21 cellular contexts compared by ENCODE assay signal in the genomic region with DNA sequence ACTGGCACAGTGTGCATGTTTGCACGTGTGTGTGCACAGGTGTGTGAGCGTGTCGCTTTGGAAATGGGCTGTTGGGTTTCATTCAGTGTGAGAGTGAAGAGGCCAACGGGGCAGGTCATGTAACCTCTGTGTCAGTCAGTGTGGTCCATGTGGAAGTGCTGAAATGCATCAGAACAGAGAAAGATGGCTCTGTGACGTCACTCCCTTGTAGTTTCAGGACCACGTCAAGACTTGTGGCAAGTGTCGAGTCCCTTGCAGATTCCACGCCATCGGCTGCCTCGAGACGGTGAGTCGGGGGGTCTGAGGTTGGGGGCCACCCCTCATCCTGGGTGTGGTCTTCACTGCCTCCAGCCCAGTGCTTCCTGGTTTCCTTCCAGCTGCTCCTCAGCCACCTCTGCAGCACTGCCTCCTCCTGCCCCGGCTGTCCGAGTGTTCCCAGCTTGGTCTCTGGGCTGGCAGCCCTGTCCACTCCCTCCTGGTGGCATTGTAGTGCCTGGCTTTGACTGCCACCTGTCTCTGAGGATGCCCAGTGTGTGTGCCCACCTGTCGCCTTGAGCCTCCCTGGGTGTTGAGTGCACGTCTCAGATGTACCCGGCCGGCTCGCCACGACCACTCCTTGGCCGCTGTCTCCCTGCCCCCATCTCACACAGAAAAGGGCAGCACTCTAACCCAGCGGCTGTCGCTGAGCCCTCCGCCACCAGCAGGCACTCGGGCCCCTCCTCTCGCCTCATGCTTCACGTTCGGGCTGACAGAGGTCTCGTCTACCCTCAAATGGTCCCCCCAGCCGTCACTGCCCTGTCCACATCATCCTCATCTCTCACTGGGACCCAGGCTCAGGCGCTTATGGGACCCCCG. TPM values are rescaled to one million over a fixed set of nuclear protein-coding genes. Genes with fewer than 3 reads are reported as not detected.
A peak's percentile ranks its signal among the peaks of the same experiment; 100 is the strongest.
DNase-seq lines count a peak whose midpoint lies in the region; ATAC-seq, FAIRE-seq and TF ChIP-seq lines count a peak whose summit lies in the region.
"Had no signal": no experiment of that assay in that cellular context is flagged by ENCODE, and none has a peak within 500 bp of the region (broad histone marks: within the 10 kb centered on the region; RNA-seq: fewer than 3 reads in every experiment).

No MANE protein-coding gene starts in this region.

- no peak for FAIRE-seq in A549 (lab: Jason Lieb, UNC)

- POLR2A ChIA-PET in A549 (lab: Yijun Ruan, JAX), result no interaction called here
- POLR2A ChIA-PET in HEK293 (lab: Yijun Ruan, JAX), result interaction anchor here (0.7 kb wide), 1 partner anchor 35 kb away, joined by 3 read pairs; no protein-coding TSS in a partner anchor

- ATAC-seq in A549 (peak; percentile 9 to 18; a peak in 2 of 6 replicates), left colon (peak; percentile 20)
- ATAC-seq: CD8-positive, alpha-beta T cell had no signal

- no peaks in the 10 kb centered on the region for H3K27me3 ChIP-seq in breast epithelium
- H3K27me3 ChIP-seq: upper lobe of left lung had no signal

- TF ChIP-seq EP300 in A549 (IDR thresholded peaks at IDR 0.05), result no peak

- H3K4me1 ChIP-seq in A549 (peaks cover 7% of the 10 kb centered on the region; the same call in 1 of the 3 replicates), HEK293 (ENCODE audit: control insufficient read depth, insufficient read depth, low read length) (no peaks in the 10 kb centered on the region), breast epithelium (no peaks in the 10 kb centered on the region)
- H3K4me1 ChIP-seq: upper lobe of left lung had no signal

- no peak overlapping the region for H3K27ac ChIP-seq in A549
- H3K27ac ChIP-seq in HEK293 (ENCODE audit: extremely low read depth, low read depth, low read length), result no peak overlapping the region
- no peak overlapping the region for H3K27ac ChIP-seq in breast epithelium
- H3K27ac ChIP-seq: upper lobe of left lung had no signal

- no peak overlapping the region for H3K4me2 ChIP-seq in A549

- H3K4me3 ChIP-seq in A549 (no peak overlapping the region), HEK293 (ENCODE audit: low read depth, low read length) (no peak overlapping the region), breast epithelium (no peak overlapping the region)
- H3K4me3 ChIP-seq: upper lobe of left lung had no signal

- TF ChIP-seq CTCF in A549 (IDR thresholded peaks at IDR 0.05) (no peak), HEK293 (tag by site-specific recombination; IDR thresholded peaks at IDR 0.05) (no peak), breast epithelium (IDR thresholded peaks at IDR 0.05) (no peak)

- H3K9me3 ChIP-seq in A549 (no peaks in the 10 kb centered on the region), HEK293 (ENCODE audit: control insufficient read depth, insufficient read depth, low read depth, low read length) (no peaks in the 10 kb centered on the region), breast epithelium (no peaks in the 10 kb centered on the region)
- H3K9me3 ChIP-seq: upper lobe of left lung had no signal

- intact Hi-C loops in left colon (cut with DNase I, micrococcal nuclease) (no loop called here), breast epithelium (cut with DNase I; ENCODE audit: low total_unique reads) (no loop called here)

- in situ Hi-C loops in KBM-7 (cut with MboI; ENCODE audit: low pct_unique_long_range_greater_than_20kb, low sequenced_read_pairs), result no loop called here

- WGBS in A549 (ENCODE audit: missing lambda C conversion rate), result 93% methylated on average over 32 of the region's 32 CpGs

- CTCF ChIA-PET in A549 (lab: Yijun Ruan, JAX), result interaction anchor here (0.5 to 1.2 kb wide), 4 partner anchors 9 to 187 kb away, joined by 3 to 4 read pairs (median 4); no protein-coding TSS in a partner anchor
- CTCF ChIA-PET in HEK293 (lab: Yijun Ruan, JAX), result interaction anchor here (0.5 to 1.4 kb wide), 2 partner anchors 32 to 68 kb away, joined by 3 read pairs; no protein-coding TSS in a partner anchor

- TF ChIP-seq POLR2A in A549 (IDR thresholded peaks at IDR 0.05; ENCODE audit: low read length), result no peak
- TF ChIP-seq POLR2A in breast epithelium (IDR thresholded peaks at IDR 0.05), result no peak

- no peak for TF ChIP-seq RAD21 in A549 (conservative IDR thresholded peaks at IDR 0.05 in 1 of 2, IDR thresholded peaks at IDR 0.05 in 1 of 2)

- H3K36me3 ChIP-seq in HEK293 (ENCODE audit: control insufficient read depth in 2 of 2, insufficient read depth in 1 of 2, low read length in 2 of 2), result peaks cover 9 to 69% of the 10 kb centered on the region in 2 experiments; a peak in 2 of 3 replicates
- no peaks in the 10 kb centered on the region for H3K36me3 ChIP-seq in breast epithelium

- DNase-seq in A549 (ENCODE audit: low read depth in 1 of 2, low spot score in 1 of 2) (no peak), left colon (no peak), NAMALWA (ENCODE audit: low spot score) (no peak), KBM-7 (no peak), breast epithelium (ENCODE audit: low spot score in 2 of 2) (no peak)
- DNase-seq: activated CD4-positive, CD25-positive, alpha-beta regulatory T cell; activated naive CD4-positive, alpha-beta T cell; amygdala; CD8-positive, alpha-beta T cell; erythroblast; foreskin melanocyte; GF-D8; hippocampal formation; IMR-90; NCI-H1417 treated with DMSO at 0.1 percent for 48 hours; NCI-H524; stimulated activated CD4-positive, alpha-beta T cell treated with anti-CD3 and anti-CD28 coated beads, Interleukin-4, amount 100 ng/mL, for 4 hours; T1000 had no signal

TF ChIP-seq in A549, 52 proteins besides CTCF, POLR2A, EP300 and RAD21 (continues in another document):
- no peak for TF ChIP-seq RCOR1 (IDR thresholded peaks at IDR 0.05; ENCODE audit: low read depth, low read length)
- no peak for TF ChIP-seq MYC (IDR thresholded peaks at IDR 0.05; ENCODE audit: borderline replicate concordance, low read length)
- TF ChIP-seq ZSCAN20 (CRISPR knock-in tag; IDR thresholded peaks at IDR 0.05), result no peak
- no peak for TF ChIP-seq ZFP36 (IDR thresholded peaks at IDR 0.05; ENCODE audit: borderline replicate concordance, partially characterized antibody)
- no peak for TF ChIP-seq HDAC2 (IDR thresholded peaks at IDR 0.05)
- no peak for TF ChIP-seq CEBPB (IDR thresholded peaks at IDR 0.05)

TF ChIP-seq in HEK293, 187 proteins besides CTCF, POLR2A, EP300 and RAD21 (continues in another document):
- TF ChIP-seq SCRT2 (tag by site-specific recombination; IDR thresholded peaks at IDR 0.05), result peak; percentile 86

RNA-seq across cellular contexts. Expression of a gene that starts 28.0 kb away (rescaled TPM):
- polyA plus RNA-seq in A549 (2011; rRNA removed), result 37.3 and 37.5 TPM in 2 replicates
- 101 and 139 TPM in 2 replicates for polyA plus RNA-seq in A549 (2012; cell fraction: cytosol; rRNA removed)
- polyA plus RNA-seq in A549 (2012; cell fraction: nucleus; rRNA removed), result 343 and 496 TPM in 2 replicates
- polyA plus RNA-seq in A549 (2017; fragmentation: RNase III; extraction: RNeasy Plus Mini Kit Qiagen cat#74134 plus additional on column Dnase treatment), result 59.3 to 61.4 TPM (median 59.5 TPM) in 3 replicates
- 54.3 and 84.8 TPM in 2 replicates for polyA minus RNA-seq in A549 (2011; rRNA and poly(A)+ RNA removed)
- 100 to 1,000 TPM; 167 to 195 TPM for total RNA-seq in left colon
- 100 to 1,000 TPM; 103 to 183 (median 126) TPM for total RNA-seq in breast epithelium

RNA-seq across cellular contexts. Expression of a gene that starts 28.5 kb away (rescaled TPM):
- polyA plus RNA-seq in A549 (2011; rRNA removed) (0.41 and 0.45 TPM in 2 replicates), A549 (2017; fragmentation: RNase III; extraction: RNeasy Plus Mini Kit Qiagen cat#74134 plus additional on column Dnase treatment) (1.1 to 1.3 TPM (median 1.1 TPM) in 3 replicates)
- polyA plus RNA-seq in A549 (2012; cell fraction: cytosol; rRNA removed), result 1.2 TPM in 2 replicates
- polyA plus RNA-seq in A549 (2012; cell fraction: nucleus; rRNA removed), result 3.6 and 7.5 TPM in 2 replicates
- not detected in 2 replicates for polyA minus RNA-seq in A549 (2011; rRNA and poly(A)+ RNA removed)
- total RNA-seq in left colon (1 to 10 TPM; 3.9 to 8.3 TPM), breast epithelium (not detected)
- total RNA-seq: CD8-positive, alpha-beta T cell; IMR-90; lower leg skin had no signal

RNA-seq across cellular contexts. Expression of a gene that starts 30.2 kb away (rescaled TPM):
- 23.8 and 24.5 TPM in 2 replicates for polyA plus RNA-seq in A549 (2011; rRNA removed)
- polyA plus RNA-seq in A549 (2012; cell fraction: cytosol; rRNA removed), result 76.3 and 84.0 TPM in 2 replicates
- 180 and 185 TPM in 2 replicates for polyA plus RNA-seq in A549 (2012; cell fraction: nucleus; rRNA removed)
- polyA plus RNA-seq in A549 (2017; fragmentation: RNase III; extraction: RNeasy Plus Mini Kit Qiagen cat#74134 plus additional on column Dnase treatment), result 36.4 to 49.4 TPM (median 39.5 TPM) in 3 replicates
- polyA minus RNA-seq in A549 (2011; rRNA and poly(A)+ RNA removed), result 32.0 and 36.0 TPM in 2 replicates
- 10 to 100 TPM; 23.7 to 25.3 TPM for total RNA-seq in left colon
- total RNA-seq in breast epithelium, result 1 to 10 TPM; 3.4 to 8.9 (median 8.5) TPM

RNA-seq across cellular contexts. Expression of a gene that starts 35.5 kb away (rescaled TPM):
- 0.74 and 1.8 TPM in 2 replicates for polyA plus RNA-seq in A549 (2011; rRNA removed)
- 1.2 and 1.4 TPM in 2 replicates for polyA plus RNA-seq in A549 (2012; cell fraction: cytosol; rRNA removed)
- 24.8 and 36.0 TPM in 2 replicates for polyA plus RNA-seq in A549 (2012; cell fraction: nucleus; rRNA removed)
- 2.8 to 3.6 TPM (median 3.0 TPM) in 3 replicates for polyA plus RNA-seq in A549 (2017; fragmentation: RNase III; extraction: RNeasy Plus Mini Kit Qiagen cat#74134 plus additional on column Dnase treatment)
- 0.70 and 0.88 TPM in 2 replicates for polyA minus RNA-seq in A549 (2011; rRNA and poly(A)+ RNA removed)
- 10 to 100 TPM in 1 of 2 donors, 1 to 10 TPM in 1; 8.5 to 10.2 TPM for total RNA-seq in left colon
- total RNA-seq in breast epithelium, result 1 to 10 TPM in 2 of 3 donors, not detected in 1; 1.8 to 5.6 TPM
- total RNA-seq: IMR-90, lower leg skin had no signal

RNA-seq across cellular contexts. Expression of a gene that starts 50.4 kb away (rescaled TPM):
- polyA plus RNA-seq in A549 (2011; rRNA removed) (284 and 464 TPM in 2 replicates), A549 (2017; fragmentation: RNase III; extraction: RNeasy Plus Mini Kit Qiagen cat#74134 plus additional on column Dnase treatment) (472 to 560 TPM (median 477 TPM) in 3 replicates)
- 581 and 858 TPM in 2 replicates for polyA plus RNA-seq in A549 (2012; cell fraction: cytosol; rRNA removed)
- 426 and 433 TPM in 2 replicates for polyA plus RNA-seq in A549 (2012; cell fraction: nucleus; rRNA removed)
- 105 and 129 TPM in 2 replicates for polyA minus RNA-seq in A549 (2011; rRNA and poly(A)+ RNA removed)
- total RNA-seq in left colon (100 to 1,000 TPM; 434 to 466 TPM), breast epithelium (100 to 1,000 TPM; 334 to 365 (median 365) TPM)
